Comparison of ENCODE assay signal across 9 cellular contexts in the genomic region with DNA sequence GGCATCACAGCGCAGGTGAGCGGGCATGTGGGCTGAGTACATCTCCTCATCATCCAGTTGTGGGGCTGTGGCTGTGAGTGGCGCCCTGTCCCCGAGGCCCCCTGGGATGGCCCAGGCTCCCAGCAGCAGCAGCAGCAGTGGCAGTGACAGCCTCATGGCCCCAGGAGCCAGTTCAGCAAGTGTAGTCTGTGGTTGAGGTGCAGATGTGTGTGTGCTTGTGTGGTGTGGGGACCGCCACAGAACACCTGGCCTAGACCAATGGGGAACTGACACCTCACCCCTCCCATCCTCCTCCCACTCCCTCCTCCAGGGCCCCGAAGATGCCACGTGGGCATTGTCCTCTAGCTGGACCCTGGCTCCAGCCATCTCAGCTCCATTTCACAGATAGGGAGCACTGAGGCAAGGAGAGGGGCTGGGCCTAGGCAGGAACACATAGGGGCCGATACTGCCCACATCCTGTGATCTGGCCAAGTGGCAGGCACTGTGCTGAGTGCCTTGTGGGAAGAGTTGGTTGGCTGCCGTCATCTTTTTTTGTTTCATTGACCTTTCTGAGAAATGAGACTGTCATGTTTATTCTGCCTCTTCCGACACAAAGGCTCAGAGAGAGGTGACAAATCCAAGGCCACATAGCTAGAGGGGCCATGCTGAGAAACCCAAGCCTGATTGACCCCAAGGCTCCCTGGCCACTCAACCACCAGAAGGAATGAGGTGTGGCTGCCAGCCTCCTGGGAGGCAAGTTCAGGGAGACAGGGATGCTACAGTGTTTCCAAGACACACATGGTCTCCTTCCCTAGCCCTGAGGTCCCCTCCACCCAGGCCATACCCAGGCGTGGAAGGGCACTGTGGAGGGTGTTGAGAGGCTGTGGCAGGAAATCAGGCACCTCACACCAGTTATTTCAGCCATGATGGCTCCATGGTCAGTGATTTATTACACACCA. TPM values are rescaled to one million over a fixed set of nuclear protein-coding genes. Genes with fewer than 3 reads are reported as not detected.
DNase-seq lines count a peak whose midpoint lies in the region; ATAC-seq, FAIRE-seq and TF ChIP-seq lines count a peak whose summit lies in the region.
"Had no signal": no experiment of that assay in that cellular context is flagged by ENCODE, and none has a peak within 500 bp of the region (broad histone marks: within the 10 kb centered on the region; RNA-seq: fewer than 3 reads in every experiment).

A gene with protein sequence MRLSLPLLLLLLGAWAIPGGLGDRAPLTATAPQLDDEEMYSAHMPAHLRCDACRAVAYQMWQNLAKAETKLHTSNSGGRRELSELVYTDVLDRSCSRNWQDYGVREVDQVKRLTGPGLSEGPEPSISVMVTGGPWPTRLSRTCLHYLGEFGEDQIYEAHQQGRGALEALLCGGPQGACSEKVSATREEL (minus strand): TSS at position 213 of the 938 bp plus-strand sequence. CDS start 57 bp downstream, at position 156.

- H2BK120ac ChIP-seq in trophoblast cell (ENCODE audit: insufficient read depth, low read length, poor library complexity) = no peak within 1 kb of the TSS

- H2BK12ac ChIP-seq in trophoblast cell (ENCODE audit: low read length) = no peak within 1 kb of the TSS

- H3K4ac ChIP-seq in trophoblast cell (ENCODE audit: low read depth, low read length) = no peak within 1 kb of the TSS

- H3K9me3 Mint-ChIP-seq in activated CD8-positive, alpha-beta T cell treated with anti-CD3 and anti-CD28 coated beads, Interleukin-2, amount 10 ng/mL, durations not matched to agents 7 days and 5 days (ENCODE audit: insufficient read depth) = no peaks in the 10 kb centered on the region
- H3K9me3 Mint-ChIP-seq in naive B cell = no peaks in the 10 kb centered on the region
- H3K9me3 Mint-ChIP-seq: dendritic cell treated with granulocyte-macrophage colony-stimulating factor and Interleukin-4, amounts not matched to agents 40 ng/mL and 50 ng/mL, for 4 days had no signal

- H3K18ac ChIP-seq in trophoblast cell (ENCODE audit: low read length) = no peak within 1 kb of the TSS

- FAIRE-seq in A549 (lab: Jason Lieb, UNC) (no peak), GM19239 (lab: Jason Lieb, UNC) (peak; percentile 98)

- no peak within 1 kb of the TSS for H3K14ac ChIP-seq in trophoblast cell (ENCODE audit: low read length)

- no peak within 1 kb of the TSS for H3K9ac ChIP-seq in trophoblast cell (ENCODE audit: low read length)

- DNase-seq in A549 (ENCODE audit: low read depth in 1 of 2, low spot score in 1 of 2) (no peak), GM19239 (ENCODE audit: insufficient read length, low spot score) (peak; percentile 75), naive B cell (peak; percentile 84), putamen (ENCODE audit: low spot score) (no peak), T1000 (lab: John Stamatoyannopoulos, UW) (no peak), trophoblast cell (no peak)
- peak; percentile 91 for DNase-seq in activated CD8-positive, alpha-beta T cell treated with anti-CD3 and anti-CD28 coated beads, Interleukin-2, amount 10 ng/mL, durations not matched to agents 7 days and 5 days

- H3K4me1 ChIP-seq in A549 (peaks cover 49% of the 10 kb centered on the region), trophoblast cell (ENCODE audit: control insufficient read depth in 1 of 2, insufficient read depth in 2 of 2, low read length in 2 of 2) (peaks cover 19 to 32% of the 10 kb centered on the region in 2 experiments)

- WGBS in A549 (ENCODE audit: missing lambda C conversion rate) = 82% methylated on average over 10 of the region's 11 CpGs
- WGBS in trophoblast cell (ENCODE audit: extremely low coverage, insufficient coverage, insufficient read length) = no CpG with 5 or more reads among the region's 11 CpGs

- H3K4me2 ChIP-seq in A549 = peak within 1 kb of the TSS; percentile 80
- H3K4me2 ChIP-seq in trophoblast cell (ENCODE audit: low read length) = no peak within 1 kb of the TSS

- H2AK5ac ChIP-seq in trophoblast cell (ENCODE audit: low read length) = no peak within 1 kb of the TSS

- H4K8ac ChIP-seq in trophoblast cell (ENCODE audit: low read depth, low read length) = no peak within 1 kb of the TSS

- POLR2A ChIA-PET in A549 (lab: Yijun Ruan, JAX) = no interaction called here
- POLR2A ChIA-PET in activated CD8-positive, alpha-beta T cell treated with anti-CD3 and anti-CD28 coated beads, Interleukin-2, amount 10 ng/mL, durations not matched to agents 7 days and 5 days (lab: Charles Lee) = interaction anchor here (0.6 to 11.6 kb wide), 7 partner anchors 12 to 138 kb away, joined by 3 to 139 read pairs (median 6); a partner anchor contains a TSS

- H3K23ac ChIP-seq in trophoblast cell (ENCODE audit: low read length) = no peak within 1 kb of the TSS

- peak within 1 kb of the TSS; percentile 99 for H3K27ac Mint-ChIP-seq in activated CD8-positive, alpha-beta T cell treated with anti-CD3 and anti-CD28 coated beads, Interleukin-2, amount 10 ng/mL, durations not matched to agents 7 days and 5 days
- peak within 1 kb of the TSS; percentile 90 to 99 (median 96) for H3K27ac Mint-ChIP-seq in naive B cell

- peak within 1 kb of the TSS; percentile 98 for H3K4me3 Mint-ChIP-seq in activated CD8-positive, alpha-beta T cell treated with anti-CD3 and anti-CD28 coated beads, Interleukin-2, amount 10 ng/mL, durations not matched to agents 7 days and 5 days
- H3K4me3 Mint-ChIP-seq in naive B cell = peak within 1 kb of the TSS; percentile 89 to 97 (median 94)
- H3K4me3 Mint-ChIP-seq: dendritic cell treated with granulocyte-macrophage colony-stimulating factor and Interleukin-4, amounts not matched to agents 40 ng/mL and 50 ng/mL, for 4 days had no signal

- no peak for TF ChIP-seq EP300 in A549 (IDR thresholded peaks at IDR 0.05)

- no peak within 1 kb of the TSS for H2AFZ ChIP-seq in trophoblast cell (ENCODE audit: insufficient read depth, low read length, poor library complexity)

- H4K91ac ChIP-seq in trophoblast cell (ENCODE audit: low read depth, low read length) = no peak within 1 kb of the TSS

- peaks cover 5% of the 10 kb centered on the region for H3K79me2 ChIP-seq in trophoblast cell (ENCODE audit: control insufficient read depth, insufficient read depth, low read length, poor library complexity)

- no peak for TF ChIP-seq RAD21 in A549 (conservative IDR thresholded peaks at IDR 0.05 in 1 of 2, IDR thresholded peaks at IDR 0.05 in 1 of 2)

- H3K79me1 ChIP-seq in trophoblast cell (ENCODE audit: low read length) = no peaks in the 10 kb centered on the region

- no peak for TF ChIP-seq CTCF in A549 (IDR thresholded peaks at IDR 0.05)

- no peak for TF ChIP-seq POLR2A in A549 (IDR thresholded peaks at IDR 0.05; ENCODE audit: low read length)

- CTCF ChIA-PET in A549 (lab: Yijun Ruan, JAX) = interaction anchor here (0.6 to 2.4 kb wide), 5 partner anchors 8 to 1032 kb away, joined by 3 to 16 read pairs (median 3); a partner anchor contains a TSS
- CTCF ChIA-PET in activated CD8-positive, alpha-beta T cell treated with anti-CD3 and anti-CD28 coated beads, Interleukin-2, amount 10 ng/mL, durations not matched to agents 7 days and 5 days (lab: Charles Lee) = interaction anchor here (1.0 to 4.4 kb wide), 9 partner anchors 12 to 811 kb away, joined by 3 to 32 read pairs (median 4); a partner anchor contains a TSS

- H4K12ac ChIP-seq in trophoblast cell (ENCODE audit: low read depth, low read length) = no peak within 1 kb of the TSS

- no peak for ATAC-seq in A549
- peak; percentile 48 for ATAC-seq in HG03175 (IDR thresholded peaks at IDR 0.05; ENCODE audit: unreplicated experiment)
- ATAC-seq in activated CD8-positive, alpha-beta T cell treated with anti-CD3 and anti-CD28 coated beads, Interleukin-2, amount 10 ng/mL, durations not matched to agents 7 days and 5 days = peak; percentile 41
- peak; percentile 53 to 55 for ATAC-seq in naive B cell (ENCODE audit: low read depth in 2 of 2)

- peaks cover 19% of the 10 kb centered on the region for H3K36me3 Mint-ChIP-seq in activated CD8-positive, alpha-beta T cell treated with anti-CD3 and anti-CD28 coated beads, Interleukin-2, amount 10 ng/mL, durations not matched to agents 7 days and 5 days (ENCODE audit: low read depth)
- H3K36me3 Mint-ChIP-seq in naive B cell = no peaks in the 10 kb centered on the region

- H3K4me3 ChIP-seq in A549 = peak within 1 kb of the TSS; percentile 28; the same call in 2 of the 3 replicates
- no peak within 1 kb of the TSS for H3K4me3 ChIP-seq in trophoblast cell (ENCODE audit: low read depth, low read length)

- no peaks in the 10 kb centered on the region for H3K27me3 Mint-ChIP-seq in activated CD8-positive, alpha-beta T cell treated with anti-CD3 and anti-CD28 coated beads, Interleukin-2, amount 10 ng/mL, durations not matched to agents 7 days and 5 days (ENCODE audit: low read depth)
- H3K27me3 Mint-ChIP-seq in naive B cell = no peaks in the 10 kb centered on the region

- H3K9me3 ChIP-seq in A549 (no peaks in the 10 kb centered on the region), trophoblast cell (ENCODE audit: insufficient read depth, low read depth, low read length) (no peaks in the 10 kb centered on the region)

- H3K36me3 ChIP-seq in trophoblast cell (ENCODE audit: control insufficient read depth in 1 of 2, insufficient read depth in 2 of 2, low read length in 2 of 2) = no peaks in the 10 kb centered on the region

- H3K27me3 ChIP-seq in trophoblast cell (ENCODE audit: insufficient read depth, low read length) = peaks cover 29% of the 10 kb centered on the region

- H3K4me1 Mint-ChIP-seq in activated CD8-positive, alpha-beta T cell treated with anti-CD3 and anti-CD28 coated beads, Interleukin-2, amount 10 ng/mL, durations not matched to agents 7 days and 5 days (ENCODE audit: low read depth) = peaks cover 68% of the 10 kb centered on the region
- peaks cover 58 to 77% (median 75%) of the 10 kb centered on the region in 3 donors for H3K4me1 Mint-ChIP-seq in naive B cell

- H2BK5ac ChIP-seq in trophoblast cell (ENCODE audit: low read depth, low read length, poor library complexity) = no peak within 1 kb of the TSS

- peak within 1 kb of the TSS; percentile 70 to 89; a peak in 5 of 6 replicates for H3K27ac ChIP-seq in A549
- no peak within 1 kb of the TSS for H3K27ac ChIP-seq in trophoblast cell (ENCODE audit: low read depth, low read length)

TF ChIP-seq in A549, 52 proteins besides CTCF, POLR2A, EP300 and RAD21:
- TF ChIP-seq ESRRA (IDR thresholded peaks at IDR 0.05; ENCODE audit: borderline replicate concordance, low read length) (no peak), KDM1A (IDR thresholded peaks at IDR 0.05; ENCODE audit: low read depth) (0 out of 2 replicates have a peak, but pooled peaks have one; percentile 38)

RNA-seq across cellular contexts. Expression of the gene that starts here (rescaled TPM):
- polyA plus RNA-seq in A549 (2011; rRNA removed) (0.09 TPM in 1 of 2 replicates, not detected in the other), A549 (2017; fragmentation: RNase III; extraction: RNeasy Plus Mini Kit Qiagen cat#74134 plus additional on column Dnase treatment) (0.09 to 0.14 TPM in 2 of 3 replicates, not detected in the other), naive B cell (ENCODE audit: low read depth in 6 of 6) (100 to 1,000 TPM in 1 of 6 donors, 10 to 100 TPM in 5; 49.7 to 105 (median 88.1) TPM)
- polyA plus RNA-seq in A549 (2012; cell fraction: cytosol; rRNA removed) = 0.05 TPM in 2 replicates
- 0.10 and 0.12 TPM in 2 replicates for polyA plus RNA-seq in A549 (2012; cell fraction: nucleus; rRNA removed)
- polyA minus RNA-seq in A549 (2011; rRNA and poly(A)+ RNA removed) = 0.15 and 0.17 TPM in 2 replicates
- 10 to 100 TPM; 19.0 to 19.9 TPM for total RNA-seq in activated CD8-positive, alpha-beta T cell treated with anti-CD3 and anti-CD28 coated beads, Interleukin-2, amount 10 ng/mL, durations not matched to agents 7 days and 5 days
- polyA plus RNA-seq in trophoblast cell (2013) = 0.15 and 0.35 TPM in 2 replicates

Comparison
In these comparisons a context has a peak if more than half of its experiments do, and no peak if none do; other contexts are left out.
1. RNA of the gene that starts here (polyA plus RNA-seq): 49.7 to 105 TPM in naive B cell; 0.05 to 0.14 TPM in A549; every median in the first group is over 10 times any median in the second.
2. ATAC-seq: peak in HG03175 (single experiment), activated CD8-positive, alpha-beta T cell treated with anti-CD3 and anti-CD28 coated beads, Interleukin-2, amount 10 ng/mL, durations not matched to agents 7 days and 5 days (single experiment) and naive B cell (2 of 2); none in A549 (0 of 2).
3. DNase-seq: peak in GM19239 (single experiment), activated CD8-positive, alpha-beta T cell treated with anti-CD3 and anti-CD28 coated beads, Interleukin-2, amount 10 ng/mL, durations not matched to agents 7 days and 5 days (single experiment) and naive B cell (single experiment); none in A549 (0 of 2), putamen (single experiment), T1000 (single experiment) and trophoblast cell (0 of 2).